ENCODE assay signal across 8 cellular contexts in the genomic region with DNA sequence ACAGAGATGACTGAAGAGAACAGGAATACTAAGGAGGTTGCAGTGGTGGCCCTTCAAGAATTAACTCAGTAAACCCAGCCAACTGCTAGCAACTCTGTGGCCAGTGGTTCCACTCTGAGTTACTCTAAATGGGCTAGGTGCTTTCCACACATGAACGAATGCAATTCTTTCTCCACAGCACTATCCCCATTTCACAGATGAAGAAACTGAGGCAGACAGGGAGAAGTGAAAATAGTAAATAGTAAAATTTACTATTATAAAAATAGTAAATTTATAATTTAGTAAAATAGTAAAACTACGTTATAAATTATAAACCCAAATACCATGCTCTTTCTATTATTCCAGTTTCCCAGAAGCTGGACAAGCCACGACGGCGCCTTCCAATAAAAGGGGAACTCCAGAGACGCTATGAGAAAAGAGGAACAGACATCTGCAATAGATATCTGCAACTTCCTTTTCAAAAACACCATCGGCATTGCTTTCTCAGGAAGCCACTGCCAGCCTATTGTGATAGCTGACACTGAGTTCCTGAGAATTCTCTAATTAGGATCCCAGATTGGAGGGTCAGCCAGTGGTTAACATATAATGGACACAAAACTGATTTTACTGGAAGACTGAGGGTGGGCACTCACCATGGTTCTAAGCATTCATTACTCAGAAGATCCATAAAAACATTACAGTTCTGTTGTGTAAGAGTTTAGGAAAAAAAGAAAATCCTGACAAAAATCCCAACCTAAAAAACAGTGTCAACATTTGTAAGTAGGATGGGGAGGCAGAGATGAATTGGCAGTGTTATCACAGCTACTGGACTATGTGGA. TPM values are rescaled to one million over a fixed set of nuclear protein-coding genes. Genes with fewer than 3 reads are reported as not detected.
DNase-seq lines count a peak whose midpoint lies in the region; ATAC-seq and TF ChIP-seq lines count a peak whose summit lies in the region.

No MANE protein-coding gene starts in this region.

- peak overlapping the region; percentile 77 for H3K27ac Mint-ChIP-seq in stimulated activated naive CD8-positive, alpha-beta T cell treated with anti-CD3 and anti-CD28 coated beads, Interleukin-15, Interleukin-2, amounts not matched to agents 100 ng/mL and 50 ng/mL, for 24 hours
- H3K27ac Mint-ChIP-seq in activated CD4-positive, alpha-beta memory T cell treated with anti-CD3 and anti-CD28 coated beads for 36 hours = peak overlapping the region; percentile 95

- H3K4me1 ChIP-seq in right lobe of liver = peaks cover 0 to 27% (median 6%) of the 10 kb centered on the region in 4 donors
- H3K4me1 ChIP-seq in BE2C = no peaks in the 10 kb centered on the region

- CTCF ChIA-PET in activated CD4-positive, alpha-beta memory T cell treated with anti-CD3 and anti-CD28 coated beads for 36 hours (lab: Charles Lee) = interaction anchor here (1.2 to 1.3 kb wide), 6 partner anchors 14 to 64 kb away, joined by 3 to 7 read pairs (median 5); a partner anchor contains a TSS

- H3K4me1 Mint-ChIP-seq in stimulated activated naive CD8-positive, alpha-beta T cell treated with anti-CD3 and anti-CD28 coated beads, Interleukin-15, Interleukin-2, amounts not matched to agents 100 ng/mL and 50 ng/mL, for 24 hours (ENCODE audit: low read depth) = peaks cover 77% of the 10 kb centered on the region
- peaks cover 76% of the 10 kb centered on the region for H3K4me1 Mint-ChIP-seq in activated CD4-positive, alpha-beta memory T cell treated with anti-CD3 and anti-CD28 coated beads for 36 hours (ENCODE audit: low read depth)

- no peak overlapping the region for H3K27ac ChIP-seq in right lobe of liver

- H3K9me3 ChIP-seq in right lobe of liver (no peaks in the 10 kb centered on the region), BE2C (no peaks in the 10 kb centered on the region)

- H3K9me3 Mint-ChIP-seq in stimulated activated naive CD8-positive, alpha-beta T cell treated with anti-CD3 and anti-CD28 coated beads, Interleukin-15, Interleukin-2, amounts not matched to agents 100 ng/mL and 50 ng/mL, for 24 hours = no peaks in the 10 kb centered on the region
- no peaks in the 10 kb centered on the region for H3K9me3 Mint-ChIP-seq in activated CD4-positive, alpha-beta memory T cell treated with anti-CD3 and anti-CD28 coated beads for 36 hours

- DNase-seq in stimulated activated naive CD8-positive, alpha-beta T cell treated with anti-CD3 and anti-CD28 coated beads, Interleukin-15, Interleukin-2, amounts not matched to agents 100 U/mL and 50 U/mL, for 24 hours = no peak
- DNase-seq in activated CD4-positive, alpha-beta memory T cell treated with anti-CD3 and anti-CD28 coated beads for 36 hours = no peak
- DNase-seq in right lobe of liver = no peak
- DNase-seq in BE2C = no peak
- DNase-seq in NCI-H187 treated with DMSO at 0.1 percent for 48 hours (lab: John Stamatoyannopoulos, UW) = no peak

- H3K27me3 Mint-ChIP-seq in stimulated activated naive CD8-positive, alpha-beta T cell treated with anti-CD3 and anti-CD28 coated beads, Interleukin-15, Interleukin-2, amounts not matched to agents 100 ng/mL and 50 ng/mL, for 24 hours = no peaks in the 10 kb centered on the region
- H3K27me3 Mint-ChIP-seq in activated CD4-positive, alpha-beta memory T cell treated with anti-CD3 and anti-CD28 coated beads for 36 hours = no peaks in the 10 kb centered on the region

- WGBS in right lobe of liver (ENCODE audit: insufficient coverage, low coverage, low lambda C conversion rate, missing lambda C conversion rate) = 46% methylated on average over 7 of the region's 7 CpGs

- POLR2A ChIA-PET in activated CD4-positive, alpha-beta memory T cell treated with anti-CD3 and anti-CD28 coated beads for 36 hours (lab: Charles Lee) = interaction anchor here (0.8 to 2.1 kb wide), 8 partner anchors 10 to 51 kb away, joined by 3 to 8 read pairs (median 4); no protein-coding TSS in a partner anchor

- peaks cover 0 to 2% (median 0%) of the 10 kb centered on the region in 4 donors for H3K36me3 ChIP-seq in right lobe of liver
- H3K36me3 ChIP-seq in BE2C = no peaks in the 10 kb centered on the region; the same call in 1 of the 2 replicates

- intact Hi-C loops in activated CD4-positive, alpha-beta memory T cell treated with anti-CD3 and anti-CD28 coated beads for 36 hours (cut with micrococcal nuclease) = loop anchor here (1.0 kb wide), 3 partner anchors 15 to 51 kb away; no protein-coding TSS in a partner anchor
- intact Hi-C loops in right lobe of liver (cut with DNase I) = no loop called here

- TF ChIP-seq CTCF in right lobe of liver (IDR thresholded peaks at IDR 0.05) = no peak
- TF ChIP-seq CTCF in BE2C (IDR thresholded peaks at IDR 0.05; ENCODE audit: low read depth, low read length) = no peak

- peaks cover 72% of the 10 kb centered on the region for H3K36me3 Mint-ChIP-seq in stimulated activated naive CD8-positive, alpha-beta T cell treated with anti-CD3 and anti-CD28 coated beads, Interleukin-15, Interleukin-2, amounts not matched to agents 100 ng/mL and 50 ng/mL, for 24 hours (ENCODE audit: low read depth)
- H3K36me3 Mint-ChIP-seq in activated CD4-positive, alpha-beta memory T cell treated with anti-CD3 and anti-CD28 coated beads for 36 hours = peaks cover 48% of the 10 kb centered on the region

- no peak overlapping the region for H3K4me3 Mint-ChIP-seq in stimulated activated naive CD8-positive, alpha-beta T cell treated with anti-CD3 and anti-CD28 coated beads, Interleukin-15, Interleukin-2, amounts not matched to agents 100 ng/mL and 50 ng/mL, for 24 hours
- peak overlapping the region; percentile 22 for H3K4me3 Mint-ChIP-seq in activated CD4-positive, alpha-beta memory T cell treated with anti-CD3 and anti-CD28 coated beads for 36 hours

- no peak for ATAC-seq in stimulated activated naive CD8-positive, alpha-beta T cell treated with anti-CD3 and anti-CD28 coated beads, Interleukin-15, Interleukin-2, amounts not matched to agents 100 U/mL and 50 U/mL, for 24 hours
- ATAC-seq in right lobe of liver = peak in 3 of 4 donors; percentile 20 to 50 (median 41)
- ATAC-seq in GM18907 (IDR thresholded peaks at IDR 0.05; ENCODE audit: unreplicated experiment) = no peak
- no peak for ATAC-seq in HG03175 (IDR thresholded peaks at IDR 0.05; ENCODE audit: unreplicated experiment)

- H3K4me3 ChIP-seq in right lobe of liver = no peak overlapping the region
- no peak overlapping the region for H3K4me3 ChIP-seq in BE2C (ENCODE audit: low read depth, low read length)

- H3K27me3 ChIP-seq in right lobe of liver (no peaks in the 10 kb centered on the region), BE2C (no peaks in the 10 kb centered on the region)

- TF ChIP-seq POLR2A in right lobe of liver (IDR thresholded peaks at IDR 0.05) = no peak

RNA-seq across cellular contexts. Expression of a gene that starts 16.2 kb away (rescaled TPM):
- total RNA-seq in activated CD4-positive, alpha-beta memory T cell treated with anti-CD3 and anti-CD28 coated beads for 36 hours = 100 to 1,000 TPM; 247 to 252 TPM
- total RNA-seq in right lobe of liver = 10 to 100 TPM; 56.9 to 86.9 (median 63.4) TPM
- 186 TPM for polyA plus RNA-seq in BE2C (2012; ENCODE audit: insufficient read depth, insufficient read length, low read depth)

RNA-seq across cellular contexts. Expression of a gene that starts 47.7 kb away (rescaled TPM):
- 1 to 10 TPM; 4.4 to 5.9 TPM for total RNA-seq in activated CD4-positive, alpha-beta memory T cell treated with anti-CD3 and anti-CD28 coated beads for 36 hours
- total RNA-seq in right lobe of liver = 10 to 100 TPM in 3 of 6 experiments, 1 to 10 TPM in 3; 2.0 to 43.3 (median 16.6) TPM
- polyA plus RNA-seq in BE2C (2012; ENCODE audit: insufficient read depth, insufficient read length, low read depth) = 15.9 TPM

Comparison
In these comparisons a context has a peak if more than half of its experiments do, and no peak if none do; other contexts are left out.
1. ATAC-seq: peak in right lobe of liver (3 of 4); none in stimulated activated naive CD8-positive, alpha-beta T cell treated with anti-CD3 and anti-CD28 coated beads, Interleukin-15, Interleukin-2, amounts not matched to agents 100 U/mL and 50 U/mL, for 24 hours (single experiment), GM18907 (single experiment) and HG03175 (single experiment).